Comparison of ENCODE assay signal across 17 cellular contexts in genomic region chr22:48372395-48372794, GRCh38.
A peak's percentile ranks its signal among the peaks of the same experiment; 100 is the strongest.
DNase-seq lines count a peak whose midpoint lies in the region; ATAC-seq, FAIRE-seq and TF ChIP-seq lines count a peak whose summit lies in the region.
"Had no signal": no experiment of that assay in that cellular context is flagged by ENCODE, and none has a peak within 500 bp of the region (broad histone marks: within the 10 kb centered on the region; RNA-seq: fewer than 3 reads in every experiment).

No MANE protein-coding gene starts in this region.

- no TSS peak for BruUV-seq in PC-9 (replicated peaks; lab: Mats Ljungman, UMichigan)

- no peak overlapping the region for H3K27ac ChIP-seq in H1 (ENCODE audit: low read depth, low read length)
- no peak overlapping the region for H3K27ac ChIP-seq in osteoblast (ENCODE audit: low read depth, low read length)
- no peak overlapping the region for H3K27ac ChIP-seq in PC-9
- H3K27ac ChIP-seq: GM23248 had no signal

- ATAC-seq in WTC11, result no peak
- ATAC-seq in HG03565 (IDR thresholded peaks at IDR 0.05; ENCODE audit: unreplicated experiment), result no peak
- ATAC-seq: CD8-positive, alpha-beta T cell had no signal

- no peaks in the 10 kb centered on the region; the same call in 1 of the 2 replicates for H3K79me1 ChIP-seq in H1 (ENCODE audit: low read depth, low read length)

- no peaks in the 10 kb centered on the region for H3F3A ChIP-seq in PC-9 (ENCODE audit: insufficient read depth, low read depth)

- no peak for TF ChIP-seq RAD21 in H1 (IDR thresholded peaks at IDR 0.05 in 1 of 2, conservative IDR thresholded peaks at IDR 0.05 in 1 of 2; ENCODE audit: low read depth in 2 of 2, low read length in 2 of 2)

- peak overlapping the region; percentile 84 for H4K91ac ChIP-seq in H1 (replicated peaks; ENCODE audit: insufficient read length, low read length)

- H2AK5ac ChIP-seq in H1 (ENCODE audit: low read depth, low read length), result peak overlapping the region; percentile 94

- H3K4me3 Mint-ChIP-seq in WTC11, result no peak overlapping the region
- H3K4me3 Mint-ChIP-seq: CD14-positive monocyte; CD8-positive, alpha-beta T cell; H9 had no signal

- H3K36me3 ChIP-seq in H1 (ENCODE audit: control insufficient read depth in 2 of 4, insufficient read depth in 4 of 4, low read length in 3 of 4), result no peaks in the 10 kb centered on the region
- no peaks in the 10 kb centered on the region for H3K36me3 ChIP-seq in osteoblast (ENCODE audit: insufficient read depth, low read length)
- H3K36me3 ChIP-seq in PC-9 (ENCODE audit: low read depth), result no peaks in the 10 kb centered on the region

- no peak overlapping the region for H2BK120ac ChIP-seq in H1 (replicated peaks; ENCODE audit: low read depth, low read length)

- no peaks in the 10 kb centered on the region for H3K9me3 Mint-ChIP-seq in WTC11
- H3K9me3 Mint-ChIP-seq: CD8-positive, alpha-beta T cell; H9 had no signal

- intact Hi-C loops in PC-9 (cut with micrococcal nuclease; ENCODE audit: unreplicated experiment), result no loop called here

- H3K4me1 ChIP-seq in H1 (replicated peaks in 1 of 4; ENCODE audit: control insufficient read depth in 3 of 4, insufficient read depth in 4 of 4, low read length in 3 of 4) (peaks cover 15 to 39% (median 26%) of the 10 kb centered on the region in 4 experiments), osteoblast (ENCODE audit: insufficient read depth, low read length) (no peaks in the 10 kb centered on the region), PC-9 (replicated peaks; ENCODE audit: insufficient read depth) (no peaks in the 10 kb centered on the region)

- H4K20me1 ChIP-seq in H1 (replicated peaks in 1 of 2; ENCODE audit: control insufficient read depth in 1 of 2, insufficient read depth in 2 of 2, low read length in 2 of 2) (no peaks in the 10 kb centered on the region), osteoblast (ENCODE audit: insufficient read depth, low read length) (no peaks in the 10 kb centered on the region), PC-9 (ENCODE audit: insufficient read depth) (0 out of 2 replicates have a peak, but pooled peaks cover 4% of the 10 kb centered on the region)

- no peak for FAIRE-seq in H1 (lab: Jason Lieb, UNC)
- FAIRE-seq: D721Med, G401.6, GM12891 had no signal

- POLR2A ChIA-PET in WTC11 (lab: Charles Lee), result no interaction called here
- POLR2A ChIA-PET in H1 (lab: Charles Lee; ENCODE audit: partially characterized antibody), result interaction anchor here (0.6 to 0.7 kb wide), 2 partner anchors 10 to 105 kb away, joined by 3 to 4 read pairs; no protein-coding TSS in a partner anchor
- POLR2A ChIA-PET in PC-9 (lab: Charles Lee; ENCODE audit: unreplicated experiment), result no interaction called here

- no peak overlapping the region; a peak in 1 of 4 replicates for H3K4me2 ChIP-seq in H1 (ENCODE audit: insufficient read depth in 1 of 2, low read depth in 2 of 2, low read length in 2 of 2)
- H3K4me2 ChIP-seq in osteoblast (ENCODE audit: insufficient read depth, low read length), result no peak overlapping the region
- H3K4me2 ChIP-seq in PC-9, result no peak overlapping the region

- H3K4ac ChIP-seq in H1 (replicated peaks; ENCODE audit: insufficient read length, low read depth, low read length), result no peak overlapping the region

- TF ChIP-seq CTCF in WTC11 (IDR thresholded peaks at IDR 0.05) (no peak), H1 (IDR thresholded peaks at IDR 0.05; ENCODE audit: control extremely low read depth in 1 of 3, insufficient read depth in 1 of 3, low read depth in 1 of 3, low read length in 3 of 3) (no peak), osteoblast (IDR thresholded peaks at IDR 0.05; ENCODE audit: extremely low read depth, low read depth, low read length) (no peak), PC-9 (conservative IDR thresholded peaks at IDR 0.05) (no peak)

- TF ChIP-seq EP300 in H1 (IDR thresholded peaks at IDR 0.05; ENCODE audit: borderline replicate concordance in 1 of 2, low read depth in 2 of 2, low read length in 2 of 2), result no peak

- no peak overlapping the region for H2BK15ac ChIP-seq in H1 (ENCODE audit: low read length)

- DNase-seq in WTC11 (ENCODE audit: low spot score), result peak; percentile 29
- peak in 1 of 2 experiments; percentile 43 for DNase-seq in H1 (ENCODE audit: low read depth in 1 of 2, low spot score in 2 of 2)
- DNase-seq in osteoblast (ENCODE audit: insufficient read length, low spot score, missing footprints), result peak; percentile 30
- no peak for DNase-seq in SHP77 treated with DMSO at 0.1 percent for 48 hours (lab: John Stamatoyannopoulos, UW)
- no peak for DNase-seq in PC-9
- DNase-seq: COR-L47, DMS153, DMS79 treated with DMSO at 0.1 percent for 48 hours, EL, GM23248, H9 had no signal

- no peak overlapping the region for H3K27ac Mint-ChIP-seq in WTC11
- H3K27ac Mint-ChIP-seq: CD14-positive monocyte; CD8-positive, alpha-beta T cell had no signal

- no peak overlapping the region for H4K8ac ChIP-seq in H1 (ENCODE audit: extremely low read depth, insufficient read depth, low read length)

- H3K4me1 Mint-ChIP-seq in WTC11, result peaks cover 85% of the 10 kb centered on the region
- H3K4me1 Mint-ChIP-seq: CD14-positive monocyte had no signal

- peaks cover 10% of the 10 kb centered on the region for H3K27me3 Mint-ChIP-seq in WTC11 (ENCODE audit: low read depth)

- H3K27me3 ChIP-seq in H1 (replicated peaks in 1 of 4; ENCODE audit: control insufficient read depth in 3 of 4, extremely low read depth in 1 of 4, insufficient read depth in 3 of 4, low read length in 3 of 4) (peaks cover 0 to 4% (median 0%) of the 10 kb centered on the region in 4 experiments; a peak in 4 of 7 replicates), osteoblast (ENCODE audit: insufficient read depth, low read length) (no peaks in the 10 kb centered on the region), PC-9 (ENCODE audit: insufficient read depth, low read depth) (peaks cover 98% of the 10 kb centered on the region)

- no peak overlapping the region for H3K56ac ChIP-seq in H1 (replicated peaks; ENCODE audit: insufficient read length, low read depth, low read length)

- H3K36me3 Mint-ChIP-seq in WTC11, result no peaks in the 10 kb centered on the region; the same call in 1 of the 2 replicates
- H3K36me3 Mint-ChIP-seq: CD14-positive monocyte; CD8-positive, alpha-beta T cell had no signal

- peak overlapping the region; percentile 85 for H2BK12ac ChIP-seq in H1 (ENCODE audit: low read depth, low read length)

- peak overlapping the region; percentile 68; the same call in 1 of the 2 replicates for H3K18ac ChIP-seq in H1 (ENCODE audit: extremely low read depth, low read length)

- peak overlapping the region; percentile 15; the same call in 1 of the 2 replicates for H2BK5ac ChIP-seq in H1 (ENCODE audit: low read depth, low read length)

- TF ChIP-seq POLR2A in H1 (IDR thresholded peaks at IDR 0.05; ENCODE audit: control extremely low read depth in 1 of 2, low read depth in 2 of 2, low read length in 2 of 2), result no peak

- no peak overlapping the region for H3K23ac ChIP-seq in H1 (ENCODE audit: insufficient read length)

- CTCF ChIA-PET in WTC11 (lab: Charles Lee), result no interaction called here
- CTCF ChIA-PET in H1 (lab: Charles Lee; ENCODE audit: partially characterized antibody), result interaction anchor here (0.7 kb wide), 1 partner anchor 16 kb away, joined by 3 read pairs; no protein-coding TSS in a partner anchor
- CTCF ChIA-PET in PC-9 (lab: Charles Lee), result no interaction called here

- H2AFZ ChIP-seq in H1 (ENCODE audit: low read length) (no peak overlapping the region), osteoblast (ENCODE audit: low read length) (no peak overlapping the region), PC-9 (no peak overlapping the region)
- H2AFZ ChIP-seq: GM23248 had no signal

- H2BK20ac ChIP-seq in H1 (ENCODE audit: low read length), result peak overlapping the region; percentile 77; the same call in 1 of the 2 replicates

- H3K4me3 ChIP-seq in H1 (ENCODE audit: extremely low read depth in 1 of 4, insufficient read depth in 2 of 4, low read depth in 3 of 4, low read length in 4 of 4), result no peak overlapping the region
- H3K4me3 ChIP-seq in osteoblast (ENCODE audit: insufficient read depth, low read length), result no peak overlapping the region
- H3K4me3 ChIP-seq in PC-9, result no peak overlapping the region
- H3K4me3 ChIP-seq: GM23248 had no signal

- no peak overlapping the region for H3K9ac ChIP-seq in H1 (replicated peaks in 1 of 4; ENCODE audit: extremely low read depth in 1 of 4, low read depth in 3 of 4, low read length in 3 of 4)
- H3K9ac ChIP-seq: GM23248 had no signal

- H3K9me2 ChIP-seq in PC-9 (ENCODE audit: insufficient read depth), result no peaks in the 10 kb centered on the region

- H4K5ac ChIP-seq in H1 (ENCODE audit: insufficient read length, low read depth, low read length), result no peak overlapping the region

- H3K79me2 ChIP-seq in H1 (ENCODE audit: control insufficient read depth in 1 of 2, insufficient read depth in 2 of 2, low read length in 2 of 2), result no peaks in the 10 kb centered on the region
- no peaks in the 10 kb centered on the region for H3K79me2 ChIP-seq in osteoblast (ENCODE audit: insufficient read depth, low read length)
- no peaks in the 10 kb centered on the region for H3K79me2 ChIP-seq in PC-9 (ENCODE audit: low read depth)

- no peaks in the 10 kb centered on the region for H3K23me2 ChIP-seq in H1 (ENCODE audit: low read depth, low read length)

- H3K14ac ChIP-seq in H1 (ENCODE audit: insufficient read length), result no peak overlapping the region

- no peaks in the 10 kb centered on the region for H3K9me3 ChIP-seq in H1 (ENCODE audit: insufficient read depth in 2 of 2, low read depth in 1 of 2, low read length in 1 of 2)
- no peaks in the 10 kb centered on the region for H3K9me3 ChIP-seq in osteoblast (ENCODE audit: low read depth, low read length)
- H3K9me3 ChIP-seq in PC-9 (ENCODE audit: insufficient read depth, low read depth), result no peaks in the 10 kb centered on the region

- WGBS in H1 (ENCODE audit: extremely low coverage in 1 of 2, insufficient coverage in 1 of 2, insufficient read length in 1 of 2, insufficient replicate concordance in 2 of 2, low coverage in 1 of 2, low lambda C conversion rate in 2 of 2, missing lambda C conversion rate in 1 of 2), 2 experiments, result 88% methylated on average over 6 of the region's 7 CpGs; no CpG with 5 or more reads in 1 of the 2 experiments

TF ChIP-seq in WTC11, 78 proteins besides CTCF, POLR2A, EP300 and RAD21 (continues in another document):
- TF ChIP-seq, protein P1, sequence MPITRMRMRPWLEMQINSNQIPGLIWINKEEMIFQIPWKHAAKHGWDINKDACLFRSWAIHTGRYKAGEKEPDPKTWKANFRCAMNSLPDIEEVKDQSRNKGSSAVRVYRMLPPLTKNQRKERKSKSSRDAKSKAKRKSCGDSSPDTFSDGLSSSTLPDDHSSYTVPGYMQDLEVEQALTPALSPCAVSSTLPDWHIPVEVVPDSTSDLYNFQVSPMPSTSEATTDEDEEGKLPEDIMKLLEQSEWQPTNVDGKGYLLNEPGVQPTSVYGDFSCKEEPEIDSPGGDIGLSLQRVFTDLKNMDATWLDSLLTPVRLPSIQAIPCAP (CRISPR knock-in tag; IDR thresholded peaks at IDR 0.05), result no peak

TF ChIP-seq in H1, 55 proteins besides CTCF, POLR2A, EP300 and RAD21:
- TF ChIP-seq TEAD4 (IDR thresholded peaks at IDR 0.05; ENCODE audit: low read depth, low read length) (peak; percentile 71), RBBP5 (IDR thresholded peaks at IDR 0.05; ENCODE audit: borderline replicate concordance, low read depth, low read length) (no peak), GTF2F1 (IDR thresholded peaks at IDR 0.05; ENCODE audit: borderline replicate concordance, low read depth, low read length) (no peak)

Comparison
In these comparisons a context has a peak if more than half of its experiments do, and no peak if none do; other contexts are left out.
1. DNase-seq: peak in WTC11 (single experiment) and osteoblast (single experiment); none in SHP77 treated with DMSO at 0.1 percent for 48 hours (single experiment) and PC-9 (0 of 2).
2. Of the 9 proteins assayed by ChIP-seq in both WTC11 and H1: peak only in WTC11: none; only in H1: TEAD4; in both: none; in neither: 8.